ENCODE assay signal across 18 cellular contexts in genomic region chr22:49007013-49007653, GRCh38.
A peak's percentile ranks its signal among the peaks of the same experiment; 100 is the strongest.
DNase-seq lines count a peak whose midpoint lies in the region; ATAC-seq and TF ChIP-seq lines count a peak whose summit lies in the region.
"Had no signal": no experiment of that assay in that cellular context is flagged by ENCODE, and none has a peak within 500 bp of the region (broad histone marks: within the 10 kb centered on the region; RNA-seq: fewer than 3 reads in every experiment).

No MANE protein-coding gene starts in this region.

- H3K9me3 Mint-ChIP-seq in activated CD8-positive, alpha-beta T cell treated with anti-CD3 and anti-CD28 coated beads, Interleukin-2, amount 10 ng/mL, durations not matched to agents 7 days and 5 days (ENCODE audit: insufficient read depth), result no peaks in the 10 kb centered on the region
- peaks cover 3% of the 10 kb centered on the region for H3K9me3 Mint-ChIP-seq in activated CD8-positive, alpha-beta T cell treated with anti-CD3 and anti-CD28 coated beads for 36 hours
- peaks cover 11% of the 10 kb centered on the region for H3K9me3 Mint-ChIP-seq in nephron
- no peaks in the 10 kb centered on the region for H3K9me3 Mint-ChIP-seq in activated T-cell treated with anti-CD3 and anti-CD28 coated beads, Interleukin-2, amount 50 U/mL, for 24 hours

- POLR2A ChIA-PET in activated CD8-positive, alpha-beta T cell treated with anti-CD3 and anti-CD28 coated beads, Interleukin-2, amount 10 ng/mL, durations not matched to agents 7 days and 5 days (lab: Charles Lee), result no interaction called here
- POLR2A ChIA-PET in activated CD8-positive, alpha-beta T cell treated with anti-CD3 and anti-CD28 coated beads for 36 hours (lab: Charles Lee), result no interaction called here

- TF ChIP-seq CTCF in activated CD8-positive, alpha-beta T cell treated with anti-CD3 and anti-CD28 coated beads for 36 hours (IDR thresholded peaks at IDR 0.05), result no peak
- TF ChIP-seq CTCF in colonic mucosa (IDR thresholded peaks at IDR 0.05) (no peak), nephron (IDR thresholded peaks at IDR 0.05; ENCODE audit: unreplicated experiment in 3 of 3) (no peak), tibial artery (IDR thresholded peaks at IDR 0.05) (no peak)

- H3K9me3 ChIP-seq in colonic mucosa (no peaks in the 10 kb centered on the region), tibial artery (no peaks in the 10 kb centered on the region)

- intact Hi-C loops in activated CD8-positive, alpha-beta T cell treated with anti-CD3 and anti-CD28 coated beads for 36 hours (cut with micrococcal nuclease), result no loop called here
- intact Hi-C loops in colonic mucosa (cut with DNase I) (no loop called here), tibial artery (cut with DNase I; ENCODE audit: low total_unique reads) (no loop called here)

- H3K36me3 Mint-ChIP-seq in activated CD8-positive, alpha-beta T cell treated with anti-CD3 and anti-CD28 coated beads, Interleukin-2, amount 10 ng/mL, durations not matched to agents 7 days and 5 days (ENCODE audit: low read depth), result no peaks in the 10 kb centered on the region
- no peaks in the 10 kb centered on the region for H3K36me3 Mint-ChIP-seq in activated CD8-positive, alpha-beta T cell treated with anti-CD3 and anti-CD28 coated beads for 36 hours (ENCODE audit: low read depth)
- H3K36me3 Mint-ChIP-seq in nephron (ENCODE audit: low read depth), result no peaks in the 10 kb centered on the region
- no peaks in the 10 kb centered on the region for H3K36me3 Mint-ChIP-seq in activated T-cell treated with anti-CD3 and anti-CD28 coated beads, Interleukin-2, amount 50 U/mL, for 24 hours (ENCODE audit: low read depth)
- H3K36me3 Mint-ChIP-seq: CD8-positive, alpha-beta T cell had no signal

- no peak overlapping the region for H3K4me3 Mint-ChIP-seq in activated CD8-positive, alpha-beta T cell treated with anti-CD3 and anti-CD28 coated beads, Interleukin-2, amount 10 ng/mL, durations not matched to agents 7 days and 5 days
- H3K4me3 Mint-ChIP-seq in activated CD8-positive, alpha-beta T cell treated with anti-CD3 and anti-CD28 coated beads for 36 hours, result no peak overlapping the region
- no peak overlapping the region for H3K4me3 Mint-ChIP-seq in nephron
- H3K4me3 Mint-ChIP-seq in activated T-cell treated with anti-CD3 and anti-CD28 coated beads, Interleukin-2, amount 50 U/mL, for 24 hours, result no peak overlapping the region
- H3K4me3 Mint-ChIP-seq: CD8-positive, alpha-beta T cell; HFFc6 had no signal

- H3K4me3 ChIP-seq in colonic mucosa (no peak overlapping the region), tibial artery (no peak overlapping the region)

- H3K27me3 Mint-ChIP-seq in activated CD8-positive, alpha-beta T cell treated with anti-CD3 and anti-CD28 coated beads, Interleukin-2, amount 10 ng/mL, durations not matched to agents 7 days and 5 days (ENCODE audit: low read depth), result no peaks in the 10 kb centered on the region
- no peaks in the 10 kb centered on the region for H3K27me3 Mint-ChIP-seq in activated CD8-positive, alpha-beta T cell treated with anti-CD3 and anti-CD28 coated beads for 36 hours
- H3K27me3 Mint-ChIP-seq in nephron (ENCODE audit: low read depth), result peaks cover 42% of the 10 kb centered on the region
- peaks cover 8% of the 10 kb centered on the region for H3K27me3 Mint-ChIP-seq in activated T-cell treated with anti-CD3 and anti-CD28 coated beads, Interleukin-2, amount 50 U/mL, for 24 hours

- no peak overlapping the region for H3K9ac ChIP-seq in colonic mucosa (ENCODE audit: low read depth in 2 of 2, low read length in 2 of 2)

- no peak for ATAC-seq in activated CD8-positive, alpha-beta T cell treated with anti-CD3 and anti-CD28 coated beads, Interleukin-2, amount 10 ng/mL, durations not matched to agents 7 days and 5 days
- no peak for ATAC-seq in activated CD8-positive, alpha-beta T cell treated with anti-CD3 and anti-CD28 coated beads for 36 hours
- ATAC-seq in GM18870 (IDR thresholded peaks at IDR 0.05; ENCODE audit: unreplicated experiment), result no peak
- ATAC-seq: CD8-positive, alpha-beta T cell had no signal

- no peak overlapping the region for H3K27ac Mint-ChIP-seq in activated CD8-positive, alpha-beta T cell treated with anti-CD3 and anti-CD28 coated beads, Interleukin-2, amount 10 ng/mL, durations not matched to agents 7 days and 5 days
- H3K27ac Mint-ChIP-seq in activated CD8-positive, alpha-beta T cell treated with anti-CD3 and anti-CD28 coated beads for 36 hours, result no peak overlapping the region
- H3K27ac Mint-ChIP-seq in nephron, result peak overlapping the region in 2 of 3 experiments; percentile 40 to 48
- no peak overlapping the region for H3K27ac Mint-ChIP-seq in activated T-cell treated with anti-CD3 and anti-CD28 coated beads, Interleukin-2, amount 50 U/mL, for 24 hours
- H3K27ac Mint-ChIP-seq: CD8-positive, alpha-beta T cell; HFFc6 had no signal

- peak; percentile 1 for DNase-seq in activated CD8-positive, alpha-beta T cell treated with anti-CD3 and anti-CD28 coated beads, Interleukin-2, amount 10 ng/mL, durations not matched to agents 7 days and 5 days
- no peak for DNase-seq in activated CD8-positive, alpha-beta T cell treated with anti-CD3 and anti-CD28 coated beads for 36 hours
- DNase-seq in colonic mucosa, result peak; percentile 12
- peak; percentile 7 to 46 for DNase-seq in tibial artery
- no peak for DNase-seq in activated T-cell treated with anti-CD3 and anti-CD28 coated beads, Interleukin-2, amount 50 U/mL, for 24 hours
- DNase-seq in HCEC 1CT, result no peak
- DNase-seq: DMS79 treated with DMSO at 0.1 percent for 48 hours, GOT3, HFFc6, KG1, NCI-H1436, NCI-H2029, NCI-H2171 treated with DMSO at 0.1 percent for 48 hours, NCI-H446 treated with DMSO at 0.1 percent for 48 hours had no signal

- CTCF ChIA-PET in activated CD8-positive, alpha-beta T cell treated with anti-CD3 and anti-CD28 coated beads, Interleukin-2, amount 10 ng/mL, durations not matched to agents 7 days and 5 days (lab: Charles Lee), result no interaction called here
- CTCF ChIA-PET in activated CD8-positive, alpha-beta T cell treated with anti-CD3 and anti-CD28 coated beads for 36 hours (lab: Charles Lee), result no interaction called here

- H3K4me1 Mint-ChIP-seq in activated CD8-positive, alpha-beta T cell treated with anti-CD3 and anti-CD28 coated beads, Interleukin-2, amount 10 ng/mL, durations not matched to agents 7 days and 5 days (ENCODE audit: low read depth), result no peaks in the 10 kb centered on the region
- no peaks in the 10 kb centered on the region for H3K4me1 Mint-ChIP-seq in activated CD8-positive, alpha-beta T cell treated with anti-CD3 and anti-CD28 coated beads for 36 hours (ENCODE audit: low read depth)
- peaks cover 14% of the 10 kb centered on the region for H3K4me1 Mint-ChIP-seq in nephron
- H3K4me1 Mint-ChIP-seq in activated T-cell treated with anti-CD3 and anti-CD28 coated beads, Interleukin-2, amount 50 U/mL, for 24 hours (ENCODE audit: low read depth), result no peaks in the 10 kb centered on the region

- H3K27me3 ChIP-seq in colonic mucosa (no peaks in the 10 kb centered on the region), tibial artery (peaks cover 0 to 2% of the 10 kb centered on the region in 2 donors)

- no peaks in the 10 kb centered on the region for H3K36me3 ChIP-seq in colonic mucosa
- no peaks in the 10 kb centered on the region for H3K36me3 ChIP-seq in tibial artery

- H3K4me1 ChIP-seq in colonic mucosa (no peaks in the 10 kb centered on the region), tibial artery (peaks cover 0 to 30% (median 17%) of the 10 kb centered on the region in 4 donors)

- no peak overlapping the region for H3K27ac ChIP-seq in colonic mucosa
- no peak overlapping the region for H3K27ac ChIP-seq in tibial artery
- H3K27ac ChIP-seq: RWPE1 had no signal

Comparison
In these comparisons a context has a peak if more than half of its experiments do, and no peak if none do; other contexts are left out.
1. DNase-seq: peak in activated CD8-positive, alpha-beta T cell treated with anti-CD3 and anti-CD28 coated beads, Interleukin-2, amount 10 ng/mL, durations not matched to agents 7 days and 5 days (single experiment), colonic mucosa (single experiment) and tibial artery (2 of 2); none in activated CD8-positive, alpha-beta T cell treated with anti-CD3 and anti-CD28 coated beads for 36 hours (single experiment), activated T-cell treated with anti-CD3 and anti-CD28 coated beads, Interleukin-2, amount 50 U/mL, for 24 hours (single experiment) and HCEC 1CT (single experiment).
2. H3K27ac Mint-ChIP-seq: peak in nephron (2 of 3); none in activated CD8-positive, alpha-beta T cell treated with anti-CD3 and anti-CD28 coated beads, Interleukin-2, amount 10 ng/mL, durations not matched to agents 7 days and 5 days (single experiment), activated CD8-positive, alpha-beta T cell treated with anti-CD3 and anti-CD28 coated beads for 36 hours (single experiment) and activated T-cell treated with anti-CD3 and anti-CD28 coated beads, Interleukin-2, amount 50 U/mL, for 24 hours (single experiment).